ENCODE assay signal across 16 cellular contexts in the genomic region with DNA sequence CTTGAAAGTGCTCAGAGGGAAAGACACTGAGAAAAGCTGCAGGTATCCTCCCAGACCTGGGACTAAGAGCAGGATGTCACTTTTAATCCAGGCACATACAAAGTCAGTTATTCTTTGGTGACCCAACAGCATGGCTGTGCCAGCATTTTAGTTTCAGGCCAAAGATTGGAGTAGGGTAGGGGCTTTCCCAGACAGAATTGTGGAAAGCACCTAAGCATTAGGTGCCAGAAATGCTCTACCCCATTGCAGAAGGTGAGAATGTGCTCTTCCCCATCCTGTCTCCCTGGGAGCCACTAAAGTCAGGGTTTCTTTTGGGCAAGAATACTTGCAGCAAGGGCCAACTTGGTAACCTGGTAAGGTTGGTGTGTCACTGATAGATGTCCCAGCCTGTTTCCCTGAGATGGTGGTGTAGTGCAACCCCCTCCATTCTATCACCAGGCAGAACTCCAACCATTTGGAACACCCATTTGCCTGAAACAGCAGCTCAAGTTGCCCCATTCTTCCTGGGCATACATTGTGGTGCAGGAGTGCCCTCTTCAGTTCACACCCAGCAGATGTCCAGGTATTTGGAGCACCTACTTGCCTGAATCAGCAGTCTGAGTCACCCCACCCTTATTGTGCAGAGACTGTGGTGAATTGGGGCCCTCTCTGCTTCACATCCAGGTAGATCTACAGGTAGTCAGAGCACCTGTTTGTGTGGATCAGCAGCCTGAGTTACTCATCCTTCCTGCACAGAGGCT.
"Had no signal": no experiment of that assay in that cellular context is flagged by ENCODE, and none has a peak within 500 bp of the region (broad histone marks: within the 10 kb centered on the region; RNA-seq: fewer than 3 reads in every experiment).

No MANE protein-coding gene starts in this region.

- H3K4me1 ChIP-seq: esophagus squamous epithelium had no signal

- H3K9me3 ChIP-seq: esophagus squamous epithelium, ovary had no signal

- H2AFZ ChIP-seq: hepatocyte had no signal

- H3K4me1 Mint-ChIP-seq: neural crest cell had no signal

- H3K36me3 ChIP-seq: cardiac muscle cell, esophagus squamous epithelium, ovary had no signal

- H3K27me3 ChIP-seq: cardiac muscle cell, esophagus squamous epithelium, hepatocyte, ovary had no signal

- H3K4me3 Mint-ChIP-seq: neural crest cell; stimulated activated naive CD8-positive, alpha-beta T cell treated with anti-CD3 and anti-CD28 coated beads, Interleukin-15, Interleukin-2, amounts not matched to agents 100 ng/mL and 50 ng/mL, for 24 hours; type B pancreatic cell had no signal

- H3K27ac ChIP-seq: cardiac muscle cell, esophagus squamous epithelium, hepatocyte, ovary had no signal

- H3K4me3 ChIP-seq: cardiac muscle cell, esophagus squamous epithelium, hepatocyte, lung, ovary had no signal

- H3K27ac Mint-ChIP-seq: activated naive CD4-positive, alpha-beta T cell treated with anti-CD3 and anti-CD28 coated beads, Interleukin-2, amount 50 U/mL, for 72 hours; stimulated activated naive CD8-positive, alpha-beta T cell treated with anti-CD3 and anti-CD28 coated beads, Interleukin-15, Interleukin-2, amounts not matched to agents 100 ng/mL and 50 ng/mL, for 24 hours; type B pancreatic cell had no signal

- H3K4me2 ChIP-seq: hepatocyte had no signal

- ATAC-seq: activated naive CD4-positive, alpha-beta T cell treated with anti-CD3 and anti-CD28 coated beads, Interleukin-2, amount 50 U/mL, for 72 hours; sciatic nerve had no signal

- H3K79me2 ChIP-seq: hepatocyte had no signal

- DNase-seq: activated CD4-positive, alpha-beta T cell treated with anti-CD3 and anti-CD28 coated beads for 1 hour; activated CD4-positive, alpha-beta T cell treated with anti-CD3 and anti-CD28 coated beads, Interleukin-2, amount 50 U/mL, for 48 hours; activated gamma-delta T cell; activated T-cell treated with anti-CD3 and anti-CD28 coated beads, Interleukin-2, amount 50 U/mL, for 48 hours; esophagus squamous epithelium; ovary; T-helper 1 cell; T1000 had no signal

- H3K27me3 Mint-ChIP-seq: stimulated activated naive CD8-positive, alpha-beta T cell treated with anti-CD3 and anti-CD28 coated beads, Interleukin-15, Interleukin-2, amounts not matched to agents 100 ng/mL and 50 ng/mL, for 24 hours; type B pancreatic cell had no signal

- H3K36me3 Mint-ChIP-seq: type B pancreatic cell had no signal
